9 cellular contexts compared by ENCODE assay signal in the genomic region with DNA sequence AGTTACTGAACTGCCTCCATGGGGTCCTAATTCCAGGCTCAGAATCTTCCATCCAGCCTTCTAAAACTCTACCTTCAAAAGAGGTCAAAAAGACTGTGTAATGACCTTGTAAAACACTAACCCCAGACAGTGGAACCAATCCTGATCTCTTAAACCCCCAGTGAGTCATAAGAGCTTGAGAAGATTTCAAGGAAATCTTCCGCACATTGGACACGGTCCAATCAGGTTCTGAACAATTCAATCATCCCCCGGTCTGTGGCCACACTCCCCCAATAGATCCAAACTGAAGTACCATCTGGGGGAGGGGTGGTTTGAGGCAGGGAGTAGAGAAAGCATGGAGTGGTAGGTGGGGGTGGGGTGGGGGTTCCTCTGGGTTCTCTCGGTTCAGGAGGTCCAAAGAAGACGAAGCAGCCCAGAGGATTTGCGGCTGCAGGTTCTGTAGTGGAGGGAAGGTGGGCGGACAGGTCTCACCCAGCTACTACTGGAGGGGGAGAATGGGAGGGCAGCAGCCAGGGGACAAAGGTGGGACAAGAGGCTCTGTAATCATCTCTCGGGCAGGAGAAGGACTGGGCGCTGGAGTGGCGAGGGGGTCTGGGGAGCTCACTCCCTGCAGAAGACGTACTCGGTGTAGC. TPM values are rescaled to one million over a fixed set of nuclear protein-coding genes. Genes with fewer than 3 reads are reported as not detected.
DNase-seq lines count a peak whose midpoint lies in the region; ATAC-seq and TF ChIP-seq lines count a peak whose summit lies in the region.
"Had no signal": no experiment of that assay in that cellular context is flagged by ENCODE, and none has a peak within 500 bp of the region (broad histone marks: within the 10 kb centered on the region; RNA-seq: fewer than 3 reads in every experiment).

No MANE protein-coding gene starts in this region.

- no peak for TF ChIP-seq RAD21 in SK-N-SH (IDR thresholded peaks at IDR 0.05; ENCODE audit: low read length)

- peak overlapping the region; percentile 61 to 91 for H3K27ac Mint-ChIP-seq in activated naive CD4-positive, alpha-beta T cell treated with anti-CD3 and anti-CD28 coated beads, Interleukin-2, amount 50 U/mL, for 72 hours

- H3K9ac ChIP-seq in SK-N-SH (no peak overlapping the region), iPS-18a (ENCODE audit: low read length) (no peak overlapping the region), subcutaneous abdominal adipose tissue (ENCODE audit: low read length in 5 of 5) (peak overlapping the region; percentile 67 to 79 (median 77))

- CTCF ChIA-PET in SK-N-SH (lab: Yijun Ruan, JAX), result interaction anchor here (0.6 to 7.8 kb wide), 37 partner anchors 10 to 1196 kb away, joined by 3 to 49 read pairs (median 5); no protein-coding TSS in a partner anchor

- no peaks in the 10 kb centered on the region for H4K20me1 ChIP-seq in SK-N-SH (ENCODE audit: insufficient read depth)

- peaks cover 6% of the 10 kb centered on the region; the same call in 1 of the 2 replicates for H3K79me2 ChIP-seq in SK-N-SH (ENCODE audit: insufficient read depth)

- H3K9me3 Mint-ChIP-seq in activated naive CD4-positive, alpha-beta T cell treated with anti-CD3 and anti-CD28 coated beads, Interleukin-2, amount 50 U/mL, for 72 hours, result no peaks in the 10 kb centered on the region

- no peak for TF ChIP-seq EP300 in SK-N-SH (IDR thresholded peaks at IDR 0.05; ENCODE audit: borderline replicate concordance in 1 of 2, low read depth in 1 of 2, low read length in 1 of 2)

- H3K4me1 ChIP-seq in SK-N-SH (ENCODE audit: control insufficient read depth in 1 of 2, insufficient read depth in 2 of 2, low read depth in 1 of 2, low read length in 1 of 2) (peaks cover 4 to 16% of the 10 kb centered on the region in 2 experiments; a peak in 3 of 4 replicates), iPS-18a (ENCODE audit: control insufficient read depth, low read depth, low read length) (peaks cover 6% of the 10 kb centered on the region), subcutaneous abdominal adipose tissue (ENCODE audit: control insufficient read depth in 5 of 5, insufficient read depth in 5 of 5, low read length in 5 of 5) (peaks cover 1 to 55% (median 41%) of the 10 kb centered on the region in 5 donors)

- H3K36me3 Mint-ChIP-seq in activated naive CD4-positive, alpha-beta T cell treated with anti-CD3 and anti-CD28 coated beads, Interleukin-2, amount 50 U/mL, for 72 hours, result peaks cover 0 to 11% of the 10 kb centered on the region in 2 donors

- no peaks in the 10 kb centered on the region for H3K9me2 ChIP-seq in SK-N-SH

- H3K27me3 ChIP-seq in SK-N-SH (ENCODE audit: insufficient read depth), result no peaks in the 10 kb centered on the region
- peaks cover 52% of the 10 kb centered on the region for H3K27me3 ChIP-seq in iPS-18a (ENCODE audit: control insufficient read depth, insufficient read depth, low read length)
- no peaks in the 10 kb centered on the region for H3K27me3 ChIP-seq in subcutaneous abdominal adipose tissue (ENCODE audit: control insufficient read depth in 5 of 5, insufficient read depth in 4 of 5, low read length in 5 of 5)

- H2AFZ ChIP-seq in SK-N-SH (ENCODE audit: low read depth), result peak overlapping the region; percentile 85

- no peak for TF ChIP-seq CTCF in SK-N-SH (IDR thresholded peaks at IDR 0.05)

- 20% methylated on average over 10 of the region's 12 CpGs for WGBS in SK-N-SH (ENCODE audit: low lambda C conversion rate)

- no peaks in the 10 kb centered on the region for H3K36me3 ChIP-seq in SK-N-SH (replicated peaks in 1 of 2; ENCODE audit: control insufficient read depth in 1 of 2, insufficient read depth in 2 of 2, low read length in 1 of 2)
- H3K36me3 ChIP-seq in iPS-18a (ENCODE audit: control insufficient read depth, low read depth, low read length), result no peaks in the 10 kb centered on the region
- H3K36me3 ChIP-seq in subcutaneous abdominal adipose tissue (ENCODE audit: control insufficient read depth in 5 of 5, insufficient read depth in 5 of 5, low read length in 5 of 5), result peaks cover 0 to 3% (median 0%) of the 10 kb centered on the region in 5 donors

- POLR2A ChIA-PET in SK-N-SH (lab: Yijun Ruan, JAX), result no interaction called here

- H3K9me3 ChIP-seq in SK-N-SH (no peaks in the 10 kb centered on the region), iPS-18a (ENCODE audit: control insufficient read depth, low read depth, low read length) (no peaks in the 10 kb centered on the region), subcutaneous abdominal adipose tissue (ENCODE audit: control insufficient read depth in 5 of 5, low read length in 5 of 5) (no peaks in the 10 kb centered on the region)

- peak overlapping the region; percentile 91 for H3K4me2 ChIP-seq in SK-N-SH

- DNase-seq in SK-N-SH, result peak; percentile 18
- no peak for DNase-seq in activated naive CD4-positive, alpha-beta T cell treated with anti-CD3 and anti-CD28 coated beads, Interleukin-2, amount 50 U/mL, for 72 hours (ENCODE audit: low spot score in 2 of 2)

- ATAC-seq in SK-N-SH treated with all-trans-retinoic acid at 6 μM for 48 hours (no peak), HG02798 (IDR thresholded peaks at IDR 0.05; ENCODE audit: poor library complexity, unreplicated experiment) (no peak), GM18511 (IDR thresholded peaks at IDR 0.05; ENCODE audit: unreplicated experiment) (no peak), GM21619 (IDR thresholded peaks at IDR 0.05; ENCODE audit: unreplicated experiment) (no peak)
- no peak for ATAC-seq in activated naive CD4-positive, alpha-beta T cell treated with anti-CD3 and anti-CD28 coated beads, Interleukin-2, amount 50 U/mL, for 72 hours

- peak overlapping the region; percentile 67 to 70 for H3K4me3 ChIP-seq in SK-N-SH (ENCODE audit: low read depth in 2 of 2, low read length in 1 of 2)
- H3K4me3 ChIP-seq in iPS-18a (ENCODE audit: low read length), result peak overlapping the region; percentile 58
- H3K4me3 ChIP-seq in subcutaneous abdominal adipose tissue (ENCODE audit: low read depth in 1 of 5, low read length in 5 of 5), result peak overlapping the region; percentile 77 to 96 (median 93)

- H3K27ac ChIP-seq in SK-N-SH (ENCODE audit: low read depth in 2 of 2, low read length in 1 of 2) (no peak overlapping the region; a peak in 1 of 4 replicates), iPS-18a (ENCODE audit: low read length) (no peak overlapping the region), subcutaneous abdominal adipose tissue (ENCODE audit: low read depth, low read length) (peak overlapping the region; percentile 83)
- H3K27ac ChIP-seq: C4-2B had no signal

- H3F3A ChIP-seq in SK-N-SH (replicated peaks; ENCODE audit: insufficient read depth), result peaks cover 13% of the 10 kb centered on the region

TF ChIP-seq in SK-N-SH, 30 proteins besides CTCF, POLR2A, EP300 and RAD21:
- TF ChIP-seq ELF1 (IDR thresholded peaks at IDR 0.05) (no peak), EZH2phosphoT487 (IDR thresholded peaks at IDR 0.05; ENCODE audit: borderline replicate concordance, low read depth) (no peak), TCF12 (IDR thresholded peaks at IDR 0.05) (no peak), FOXJ3 (CRISPR knock-in tag; IDR thresholded peaks at IDR 0.05) (no peak)

TF ChIP-seq in SK-N-SH treated with all-trans-retinoic acid at 6 μM for 48 hours, 23 proteins besides CTCF, POLR2A, EP300 and RAD21 (continues in another document):
- TF ChIP-seq ZNF565 (CRISPR knock-in tag; conservative IDR thresholded peaks at IDR 0.05; ENCODE audit: low read depth) (no peak), BACH2 (CRISPR knock-in tag; IDR thresholded peaks at IDR 0.05; ENCODE audit: borderline replicate concordance) (no peak), OSR1 (CRISPR knock-in tag; IDR thresholded peaks at IDR 0.05) (no peak), GLIS3 (CRISPR knock-in tag; IDR thresholded peaks at IDR 0.05) (no peak), ZC3H10 (CRISPR knock-in tag; IDR thresholded peaks at IDR 0.05) (no peak), ZFP3 (CRISPR knock-in tag; IDR thresholded peaks at IDR 0.05) (no peak)
- TF ChIP-seq, protein P1, sequence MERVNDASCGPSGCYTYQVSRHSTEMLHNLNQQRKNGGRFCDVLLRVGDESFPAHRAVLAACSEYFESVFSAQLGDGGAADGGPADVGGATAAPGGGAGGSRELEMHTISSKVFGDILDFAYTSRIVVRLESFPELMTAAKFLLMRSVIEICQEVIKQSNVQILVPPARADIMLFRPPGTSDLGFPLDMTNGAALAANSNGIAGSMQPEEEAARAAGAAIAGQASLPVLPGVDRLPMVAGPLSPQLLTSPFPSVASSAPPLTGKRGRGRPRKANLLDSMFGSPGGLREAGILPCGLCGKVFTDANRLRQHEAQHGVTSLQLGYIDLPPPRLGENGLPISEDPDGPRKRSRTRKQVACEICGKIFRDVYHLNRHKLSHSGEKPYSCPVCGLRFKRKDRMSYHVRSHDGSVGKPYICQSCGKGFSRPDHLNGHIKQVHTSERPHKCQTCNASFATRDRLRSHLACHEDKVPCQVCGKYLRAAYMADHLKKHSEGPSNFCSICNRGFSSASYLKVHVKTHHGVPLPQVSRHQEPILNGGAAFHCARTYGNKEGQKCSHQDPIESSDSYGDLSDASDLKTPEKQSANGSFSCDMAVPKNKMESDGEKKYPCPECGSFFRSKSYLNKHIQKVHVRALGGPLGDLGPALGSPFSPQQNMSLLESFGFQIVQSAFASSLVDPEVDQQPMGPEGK (CRISPR knock-in tag; IDR thresholded peaks at IDR 0.05; ENCODE audit: borderline replicate concordance), result no peak
- TF ChIP-seq, protein P2, sequence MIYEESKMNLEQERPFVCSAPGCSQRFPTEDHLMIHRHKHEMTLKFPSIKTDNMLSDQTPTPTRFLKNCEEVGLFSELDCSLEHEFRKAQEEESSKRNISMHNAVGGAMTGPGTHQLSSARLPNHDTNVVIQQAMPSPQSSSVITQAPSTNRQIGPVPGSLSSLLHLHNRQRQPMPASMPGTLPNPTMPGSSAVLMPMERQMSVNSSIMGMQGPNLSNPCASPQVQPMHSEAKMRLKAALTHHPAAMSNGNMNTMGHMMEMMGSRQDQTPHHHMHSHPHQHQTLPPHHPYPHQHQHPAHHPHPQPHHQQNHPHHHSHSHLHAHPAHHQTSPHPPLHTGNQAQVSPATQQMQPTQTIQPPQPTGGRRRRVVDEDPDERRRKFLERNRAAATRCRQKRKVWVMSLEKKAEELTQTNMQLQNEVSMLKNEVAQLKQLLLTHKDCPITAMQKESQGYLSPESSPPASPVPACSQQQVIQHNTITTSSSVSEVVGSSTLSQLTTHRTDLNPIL (CRISPR knock-in tag; IDR thresholded peaks at IDR 0.05; ENCODE audit: low read depth), result no peak

RNA-seq across cellular contexts. Expression of a gene that starts 1.5 kb away (rescaled TPM):
- polyA plus RNA-seq in SK-N-SH (2012; rRNA removed), result 0.93 and 1.0 TPM in 2 replicates
- 1.7 TPM in 2 replicates for polyA plus RNA-seq in SK-N-SH (2012; cell fraction: cytosol; rRNA removed)
- 0.40 and 0.61 TPM in 2 replicates for polyA plus RNA-seq in SK-N-SH (2012; cell fraction: nucleus; rRNA removed)
- 10 to 100 TPM in 1 of 2 donors, 1 to 10 TPM in 1; 5.2 to 12.2 TPM for total RNA-seq in activated naive CD4-positive, alpha-beta T cell treated with anti-CD3 and anti-CD28 coated beads, Interleukin-2, amount 50 U/mL, for 72 hours

Comparison
In these comparisons a context has a peak if more than half of its experiments do, and no peak if none do; other contexts are left out.
1. H3K9ac ChIP-seq: peak in subcutaneous abdominal adipose tissue (5 of 5); none in SK-N-SH (single experiment) and iPS-18a (single experiment).
2. Peak in every context shown above with its lines, with median percentiles within 50 percentile points of each other: H3K4me3 ChIP-seq.